Comparison of ENCODE assay signal across 15 cellular contexts in genomic region chr20:35737865-35738333, GRCh38. TPM values are rescaled to one million over a fixed set of nuclear protein-coding genes. Genes with fewer than 3 reads are reported as not detected.
DNase-seq lines count a peak whose midpoint lies in the region; ATAC-seq, FAIRE-seq and TF ChIP-seq lines count a peak whose summit lies in the region.
"Had no signal": no experiment of that assay in that cellular context is flagged by ENCODE, and none has a peak within 500 bp of the region (broad histone marks: within the 10 kb centered on the region; RNA-seq: fewer than 3 reads in every experiment).

No MANE protein-coding gene starts in this region.

- ATAC-seq in HepG2 (no peak), right lobe of liver (no peak), memory B cell (ENCODE audit: low read depth) (no peak), heart left ventricle (no peak), HG03196 (IDR thresholded peaks at IDR 0.05; ENCODE audit: unreplicated experiment) (no peak)
- no peak for ATAC-seq in activated CD8-positive, alpha-beta T cell treated with anti-CD3 and anti-CD28 coated beads for 36 hours
- ATAC-seq: left cardiac atrium had no signal

- BruUV-seq in HepG2 (replicated peaks; lab: Mats Ljungman, UMichigan): no TSS peak

- H3K4me1 ChIP-seq in HepG2 (ENCODE audit: insufficient read depth, low read length) (peaks cover 76% of the 10 kb centered on the region), right lobe of liver (peaks cover 0 to 54% (median 21%) of the 10 kb centered on the region in 4 donors), ovary (ENCODE audit: insufficient read depth) (peaks cover 8% of the 10 kb centered on the region), heart left ventricle (peaks cover 27 to 80% (median 63%) of the 10 kb centered on the region in 12 donors)

- intact Hi-C loops in HepG2 (cut with micrococcal nuclease; ENCODE audit: unreplicated experiment): no loop called here
- intact Hi-C loops in right lobe of liver (cut with DNase I): no loop called here
- intact Hi-C loops in activated CD8-positive, alpha-beta T cell treated with anti-CD3 and anti-CD28 coated beads for 36 hours (cut with micrococcal nuclease): loop anchor here (5.0 kb wide), 1 partner anchor 76 kb away; the partner anchor contains the start of genes CPNE1 and RBM12
- intact Hi-C loops in ovary (cut with DNase I): loop anchor here in 2 of 4 donors (5.0 to 10.0 kb wide), 2 partner anchors 36 to 147 kb away; no protein-coding TSS in a partner anchor
- intact Hi-C loops in heart left ventricle (cut with DNase I): loop anchor here in 4 of 10 donors (5.0 to 10.0 kb wide), 2 partner anchors 36 to 147 kb away; no protein-coding TSS in a partner anchor

- TF ChIP-seq POLR2A in HepG2 (IDR thresholded peaks at IDR 0.05; ENCODE audit: insufficient read depth in 1 of 2, low read depth in 2 of 2, low read length in 2 of 2) (no peak), right lobe of liver (IDR thresholded peaks at IDR 0.05) (no peak), ovary (IDR thresholded peaks at IDR 0.05) (no peak), heart left ventricle (IDR thresholded peaks at IDR 0.05) (no peak)

- peaks cover 84% of the 10 kb centered on the region for H3K36me3 Mint-ChIP-seq in activated CD8-positive, alpha-beta T cell treated with anti-CD3 and anti-CD28 coated beads for 36 hours (ENCODE audit: low read depth)
- H3K36me3 Mint-ChIP-seq in memory B cell: peaks cover 36% of the 10 kb centered on the region

- peaks cover 95% of the 10 kb centered on the region for H3K79me2 ChIP-seq in HepG2 (ENCODE audit: insufficient read depth, low read length)

- H3K9ac ChIP-seq in HepG2 (ENCODE audit: insufficient read depth, low read depth, low read length): no peak overlapping the region

- H3K36me3 ChIP-seq in HepG2 (replicated peaks in 1 of 2; ENCODE audit: control insufficient read depth in 1 of 2, insufficient read depth in 2 of 2, low read length in 2 of 2): peaks cover 32 to 70% of the 10 kb centered on the region in 2 experiments
- H3K36me3 ChIP-seq in right lobe of liver: peaks cover 6 to 77% (median 53%) of the 10 kb centered on the region in 4 donors
- no peaks in the 10 kb centered on the region for H3K36me3 ChIP-seq in ovary
- H3K36me3 ChIP-seq in heart left ventricle: peaks cover 0 to 80% (median 78%) of the 10 kb centered on the region in 9 donors

- no peaks in the 10 kb centered on the region for H3K27me3 Mint-ChIP-seq in activated CD8-positive, alpha-beta T cell treated with anti-CD3 and anti-CD28 coated beads for 36 hours
- H3K27me3 Mint-ChIP-seq in memory B cell: no peaks in the 10 kb centered on the region

- H3K27ac ChIP-seq in HepG2 (ENCODE audit: extremely low read length, insufficient read depth, low read length): no peak overlapping the region
- H3K27ac ChIP-seq in right lobe of liver: no peak overlapping the region
- no peak overlapping the region for H3K27ac ChIP-seq in ovary
- no peak overlapping the region for H3K27ac ChIP-seq in heart left ventricle
- H3K27ac ChIP-seq: SJCRH30 had no signal

- H3K9me3 ChIP-seq in HepG2 (ENCODE audit: low read length) (no peaks in the 10 kb centered on the region), right lobe of liver (no peaks in the 10 kb centered on the region), ovary (no peaks in the 10 kb centered on the region), heart left ventricle (no peaks in the 10 kb centered on the region)
- H3K9me3 ChIP-seq: SJCRH30 had no signal

- CTCF ChIA-PET in HepG2 (lab: Yijun Ruan, JAX; ENCODE audit: low intra/inter-chr PET ratio, low total read pairs): no interaction called here
- CTCF ChIA-PET in activated CD8-positive, alpha-beta T cell treated with anti-CD3 and anti-CD28 coated beads for 36 hours (lab: Charles Lee): no interaction called here

- in situ Hi-C loops in HepG2 (cut with HindIII; ENCODE audit: extremely low pct_ligation_motif_present, low pct_unique_long_range_greater_than_20kb): no loop called here

- H3K4me3 Mint-ChIP-seq in activated CD8-positive, alpha-beta T cell treated with anti-CD3 and anti-CD28 coated beads for 36 hours: peak overlapping the region; percentile 71
- no peak overlapping the region for H3K4me3 Mint-ChIP-seq in memory B cell

- POLR2A ChIA-PET in HepG2 (lab: Yijun Ruan, JAX): interaction anchor here (0.6 to 8.6 kb wide), 10 partner anchors 7 to 60 kb away, joined by 3 to 211 read pairs (median 4); partner anchors contain the start of genes NFS1 and ROMO1
- POLR2A ChIA-PET in activated CD8-positive, alpha-beta T cell treated with anti-CD3 and anti-CD28 coated beads for 36 hours (lab: Charles Lee): interaction anchor here (15.2 to 36.9 kb wide), 2 partner anchors 22 to 32 kb away, joined by 339 to 1214 read pairs; partner anchors contain the start of genes NFS1, PHF20 and ROMO1

- H2AFZ ChIP-seq in HepG2 (ENCODE audit: low read length): no peak overlapping the region

- no peak for TF ChIP-seq CTCF in HepG2 (CRISPR knock-in tag; IDR thresholded peaks at IDR 0.05)
- TF ChIP-seq CTCF in right lobe of liver (IDR thresholded peaks at IDR 0.05): no peak
- TF ChIP-seq CTCF in activated CD8-positive, alpha-beta T cell treated with anti-CD3 and anti-CD28 coated beads for 36 hours (IDR thresholded peaks at IDR 0.05): no peak
- TF ChIP-seq CTCF in ovary (IDR thresholded peaks at IDR 0.05): no peak
- no peak for TF ChIP-seq CTCF in heart left ventricle (IDR thresholded peaks at IDR 0.05)

- H3K9me3 Mint-ChIP-seq in activated CD8-positive, alpha-beta T cell treated with anti-CD3 and anti-CD28 coated beads for 36 hours: no peaks in the 10 kb centered on the region
- no peaks in the 10 kb centered on the region for H3K9me3 Mint-ChIP-seq in memory B cell

- peak overlapping the region; percentile 98 for H3K4me2 ChIP-seq in HepG2 (ENCODE audit: low read depth, low read length)

- no peak for TF ChIP-seq RAD21 in HepG2 (CRISPR knock-in tag; IDR thresholded peaks at IDR 0.05)

- peaks cover 49% of the 10 kb centered on the region for H3K4me1 Mint-ChIP-seq in activated CD8-positive, alpha-beta T cell treated with anti-CD3 and anti-CD28 coated beads for 36 hours (ENCODE audit: low read depth)
- H3K4me1 Mint-ChIP-seq in memory B cell: peaks cover 18% of the 10 kb centered on the region

- peaks cover 87% of the 10 kb centered on the region for H4K20me1 ChIP-seq in HepG2 (ENCODE audit: insufficient read depth, low read length)

- peak overlapping the region; percentile 85 for H3K27ac Mint-ChIP-seq in activated CD8-positive, alpha-beta T cell treated with anti-CD3 and anti-CD28 coated beads for 36 hours
- H3K27ac Mint-ChIP-seq in memory B cell: peak overlapping the region; percentile 63

- TF ChIP-seq EP300 in HepG2 (IDR thresholded peaks at IDR 0.05; ENCODE audit: low read depth in 2 of 2, low read length in 2 of 2) (no peak), HepG2 (CRISPR knock-in tag; IDR thresholded peaks at IDR 0.05; ENCODE audit: borderline replicate concordance) (no peak), ovary (IDR thresholded peaks at IDR 0.05) (no peak)

- no peak for FAIRE-seq in HepG2 (lab: Jason Lieb, UNC)

- DNase-seq in HepG2 (ENCODE audit: low spot score): no peak
- no peak for DNase-seq in right lobe of liver
- no peak for DNase-seq in activated CD8-positive, alpha-beta T cell treated with anti-CD3 and anti-CD28 coated beads for 36 hours
- DNase-seq in memory B cell (ENCODE audit: low spot score in 2 of 2): no peak
- no peak for DNase-seq in ovary
- no peak for DNase-seq in NCI-H2196 treated with DMSO at 0.1 percent for 48 hours (lab: John Stamatoyannopoulos, UW; ENCODE audit: unreplicated experiment)
- no peak for DNase-seq in heart left ventricle
- DNase-seq: activated CD4-positive, CD25-positive, alpha-beta regulatory T cell treated with anti-CD3 and anti-CD28 coated beads, Interleukin-2, amount 50 U/mL, for 72 hours; amniotic stem cell; foreskin melanocyte; left cardiac atrium; NCI-H69; occipital lobe; SJCRH30 had no signal

- WGBS in HepG2 (ENCODE audit: low lambda C conversion rate): 97% methylated on average over 15 of the region's 15 CpGs
- 94% methylated on average over 11 of the region's 15 CpGs for WGBS in right lobe of liver (ENCODE audit: insufficient coverage, low coverage, low lambda C conversion rate, missing lambda C conversion rate)
- WGBS in ovary, 3 donors: 90 to 93% (median 93%) methylated on average over 15 of the region's 15 CpGs
- WGBS in heart left ventricle, 4 donors: 82 to 94% (median 88%) methylated on average over 15 of the region's 15 CpGs

- H3K4me3 ChIP-seq in HepG2 (replicated peaks in 1 of 3; ENCODE audit: insufficient read depth in 1 of 3, low read depth in 2 of 3, low read length in 3 of 3): no peak overlapping the region
- H3K4me3 ChIP-seq in right lobe of liver: no peak overlapping the region
- no peak overlapping the region for H3K4me3 ChIP-seq in ovary
- H3K4me3 ChIP-seq in heart left ventricle: peak overlapping the region in 3 of 12 donors; percentile 75 to 91 (median 77)
- H3K4me3 ChIP-seq: SJCRH30 had no signal

- H3K27me3 ChIP-seq in HepG2 (ENCODE audit: control insufficient read depth in 1 of 2, insufficient read depth in 2 of 2, low read length in 2 of 2): no peaks in the 10 kb centered on the region; a peak in 1 of 5 replicates
- no peaks in the 10 kb centered on the region for H3K27me3 ChIP-seq in right lobe of liver
- H3K27me3 ChIP-seq in ovary: no peaks in the 10 kb centered on the region
- no peaks in the 10 kb centered on the region for H3K27me3 ChIP-seq in heart left ventricle
- H3K27me3 ChIP-seq: SJCRH30 had no signal

RNA-seq across cellular contexts. Expression of gene RBM39, which starts 4.2 kb away (rescaled TPM):
- total RNA-seq in HepG2 (2016; rRNA removed; fragmentation: Illumina TruSeq; extraction: Trizol) (431 and 788 TPM in 2 replicates), right lobe of liver (100 to 1,000 TPM in 5 of 6 experiments, 10 to 100 TPM in 1; 86.4 to 166 (median 120) TPM), ovary (100 to 1,000 TPM; 277 to 389 (median 356) TPM), heart left ventricle (100 to 1,000 TPM in 7 of 9 donors, 10 to 100 TPM in 2; 72.6 to 147 (median 112) TPM)
- total RNA-seq in HepG2 (2016; cell fraction: cytosol; rRNA removed; fragmentation: Illumina TruSeq; extraction: Trizol; ENCODE audit: low read depth): 862 and 1,011 TPM in 2 replicates
- total RNA-seq in HepG2 (2016; cell fraction: insoluble cytoplasmic fraction; rRNA removed; fragmentation: Illumina TruSeq; extraction: Trizol): 445 and 791 TPM in 2 replicates
- total RNA-seq in HepG2 (2016; cell fraction: membrane; rRNA removed; fragmentation: Illumina TruSeq; extraction: Trizol): 352 and 417 TPM in 2 replicates
- 1,469 and 1,561 TPM in 2 replicates for total RNA-seq in HepG2 (2016; cell fraction: nucleus; rRNA removed; fragmentation: Illumina TruSeq; extraction: Trizol)
- polyA plus RNA-seq in HepG2 (2011; rRNA removed) (859 and 920 TPM in 2 replicates), ovary (100 to 1,000 TPM; 247 to 269 TPM), heart left ventricle (100 to 1,000 TPM in 1 of 2 donors, 10 to 100 TPM in 1; 90.4 to 165 TPM)
- polyA plus RNA-seq in HepG2 (2011; cell fraction: cytosol; rRNA removed): 89.0 and 133 TPM in 2 replicates
- polyA plus RNA-seq in HepG2 (2011; cell fraction: nucleus; rRNA removed): 3,125 and 3,321 TPM in 2 replicates
- 867 and 961 TPM in 2 replicates for polyA plus RNA-seq in HepG2 (2012)
- polyA plus RNA-seq in HepG2 (2016; cell fraction: cytosol; fragmentation: Illumina TruSeq; extraction: Trizol; ENCODE audit: low read depth): 47.3 and 51.7 TPM in 2 replicates
- 339 and 360 TPM in 2 replicates for polyA plus RNA-seq in HepG2 (2016; cell fraction: insoluble cytoplasmic fraction; fragmentation: Illumina TruSeq; extraction: Trizol; ENCODE audit: low read depth)
- polyA plus RNA-seq in HepG2 (2016; cell fraction: membrane; fragmentation: Illumina TruSeq; extraction: Trizol; ENCODE audit: low read depth): 79.3 and 86.7 TPM in 2 replicates
- 2,644 and 2,668 TPM in 2 replicates for polyA plus RNA-seq in HepG2 (2016; cell fraction: nucleus; fragmentation: Illumina TruSeq; extraction: Trizol; ENCODE audit: insufficient read depth, low read depth)
- 166 and 263 TPM in 2 replicates for polyA minus RNA-seq in HepG2 (2011; rRNA and poly(A)+ RNA removed; ENCODE audit: low replicate concordance)
- polyA minus RNA-seq in HepG2 (2011; cell fraction: cytosol; rRNA and poly(A)+ RNA removed): 91.3 and 98.3 TPM in 2 replicates
- polyA minus RNA-seq in HepG2 (2011; cell fraction: nucleus; rRNA and poly(A)+ RNA removed): 2,261 and 2,868 TPM in 2 replicates
- total RNA-seq in activated CD8-positive, alpha-beta T cell treated with anti-CD3 and anti-CD28 coated beads for 36 hours: 100 to 1,000 TPM; 317 to 321 TPM

RNA-seq across cellular contexts. Expression of gene PHF20, which starts 33.9 kb away (rescaled TPM):
- 34.1 and 43.3 TPM in 2 replicates for total RNA-seq in HepG2 (2016; rRNA removed; fragmentation: Illumina TruSeq; extraction: Trizol)
- 56.7 and 61.5 TPM in 2 replicates for total RNA-seq in HepG2 (2016; cell fraction: cytosol; rRNA removed; fragmentation: Illumina TruSeq; extraction: Trizol; ENCODE audit: low read depth)
- total RNA-seq in HepG2 (2016; cell fraction: insoluble cytoplasmic fraction; rRNA removed; fragmentation: Illumina TruSeq; extraction: Trizol): 35.4 and 40.8 TPM in 2 replicates
- 47.8 and 49.1 TPM in 2 replicates for total RNA-seq in HepG2 (2016; cell fraction: membrane; rRNA removed; fragmentation: Illumina TruSeq; extraction: Trizol)
- 37.0 and 43.8 TPM in 2 replicates for total RNA-seq in HepG2 (2016; cell fraction: nucleus; rRNA removed; fragmentation: Illumina TruSeq; extraction: Trizol)
- 18.5 and 22.8 TPM in 2 replicates for polyA plus RNA-seq in HepG2 (2011; rRNA removed)
- 21.6 and 23.5 TPM in 2 replicates for polyA plus RNA-seq in HepG2 (2011; cell fraction: cytosol; rRNA removed)
- 14.7 and 18.5 TPM in 2 replicates for polyA plus RNA-seq in HepG2 (2011; cell fraction: nucleus; rRNA removed)
- 36.8 and 41.9 TPM in 2 replicates for polyA plus RNA-seq in HepG2 (2012)
- 22.9 and 31.3 TPM in 2 replicates for polyA plus RNA-seq in HepG2 (2016; cell fraction: cytosol; fragmentation: Illumina TruSeq; extraction: Trizol; ENCODE audit: low read depth)
- polyA plus RNA-seq in HepG2 (2016; cell fraction: insoluble cytoplasmic fraction; fragmentation: Illumina TruSeq; extraction: Trizol; ENCODE audit: low read depth): 32.6 and 36.2 TPM in 2 replicates
- polyA plus RNA-seq in HepG2 (2016; cell fraction: membrane; fragmentation: Illumina TruSeq; extraction: Trizol; ENCODE audit: low read depth): 22.4 and 30.8 TPM in 2 replicates
- polyA plus RNA-seq in HepG2 (2016; cell fraction: nucleus; fragmentation: Illumina TruSeq; extraction: Trizol; ENCODE audit: insufficient read depth, low read depth): 23.9 and 28.8 TPM in 2 replicates
- polyA minus RNA-seq in HepG2 (2011; rRNA and poly(A)+ RNA removed; ENCODE audit: low replicate concordance): 44.9 and 77.1 TPM in 2 replicates
- 19.8 and 22.3 TPM in 2 replicates for polyA minus RNA-seq in HepG2 (2011; cell fraction: cytosol; rRNA and poly(A)+ RNA removed)
- polyA minus RNA-seq in HepG2 (2011; cell fraction: nucleus; rRNA and poly(A)+ RNA removed): 53.6 and 69.2 TPM in 2 replicates
- total RNA-seq in right lobe of liver: 10 to 100 TPM in 5 of 6 experiments, 1 to 10 TPM in 1; 9.3 to 16.7 (median 14.5) TPM
- total RNA-seq in activated CD8-positive, alpha-beta T cell treated with anti-CD3 and anti-CD28 coated beads for 36 hours: 10 to 100 TPM; 57.9 to 58.8 TPM
- 10 to 100 TPM; 41.4 to 70.0 (median 48.0) TPM for total RNA-seq in ovary
- 10 to 100 TPM; 17.6 to 35.1 TPM for polyA plus RNA-seq in ovary
- total RNA-seq in heart left ventricle: 10 to 100 TPM; 26.4 to 47.0 (median 36.5) TPM
- 10 to 100 TPM; 25.8 to 48.9 TPM for polyA plus RNA-seq in heart left ventricle

RNA-seq across cellular contexts. Expression of gene ROMO1, which starts 38.7 kb away (rescaled TPM):
- 636 and 726 TPM in 2 replicates for total RNA-seq in HepG2 (2016; rRNA removed; fragmentation: Illumina TruSeq; extraction: Trizol)
- total RNA-seq in HepG2 (2016; cell fraction: cytosol; rRNA removed; fragmentation: Illumina TruSeq; extraction: Trizol; ENCODE audit: low read depth): 328 and 530 TPM in 2 replicates
- 687 and 846 TPM in 2 replicates for total RNA-seq in HepG2 (2016; cell fraction: insoluble cytoplasmic fraction; rRNA removed; fragmentation: Illumina TruSeq; extraction: Trizol)
- total RNA-seq in HepG2 (2016; cell fraction: membrane; rRNA removed; fragmentation: Illumina TruSeq; extraction: Trizol): 460 and 632 TPM in 2 replicates
- 223 and 226 TPM in 2 replicates for total RNA-seq in HepG2 (2016; cell fraction: nucleus; rRNA removed; fragmentation: Illumina TruSeq; extraction: Trizol)
- 688 and 755 TPM in 2 replicates for polyA plus RNA-seq in HepG2 (2011; rRNA removed)
- polyA plus RNA-seq in HepG2 (2011; cell fraction: cytosol; rRNA removed): 1,254 and 1,646 TPM in 2 replicates
- 503 and 546 TPM in 2 replicates for polyA plus RNA-seq in HepG2 (2011; cell fraction: nucleus; rRNA removed)
- polyA plus RNA-seq in HepG2 (2012): 282 and 451 TPM in 2 replicates
- polyA plus RNA-seq in HepG2 (2016; cell fraction: cytosol; fragmentation: Illumina TruSeq; extraction: Trizol; ENCODE audit: low read depth): 292 and 453 TPM in 2 replicates
- polyA plus RNA-seq in HepG2 (2016; cell fraction: insoluble cytoplasmic fraction; fragmentation: Illumina TruSeq; extraction: Trizol; ENCODE audit: low read depth): 479 and 541 TPM in 2 replicates
- 317 and 387 TPM in 2 replicates for polyA plus RNA-seq in HepG2 (2016; cell fraction: membrane; fragmentation: Illumina TruSeq; extraction: Trizol; ENCODE audit: low read depth)
- 282 and 344 TPM in 2 replicates for polyA plus RNA-seq in HepG2 (2016; cell fraction: nucleus; fragmentation: Illumina TruSeq; extraction: Trizol; ENCODE audit: insufficient read depth, low read depth)
- polyA minus RNA-seq in HepG2 (2011; rRNA and poly(A)+ RNA removed; ENCODE audit: low replicate concordance): 60.0 and 169 TPM in 2 replicates
- 79.8 and 108 TPM in 2 replicates for polyA minus RNA-seq in HepG2 (2011; cell fraction: cytosol; rRNA and poly(A)+ RNA removed)
- 30.8 and 37.7 TPM in 2 replicates for polyA minus RNA-seq in HepG2 (2011; cell fraction: nucleus; rRNA and poly(A)+ RNA removed)
- total RNA-seq in right lobe of liver: 100 to 1,000 TPM in 2 of 6 experiments, 10 to 100 TPM in 4; 70.4 to 209 (median 84.8) TPM
- 100 to 1,000 TPM; 146 to 148 TPM for total RNA-seq in activated CD8-positive, alpha-beta T cell treated with anti-CD3 and anti-CD28 coated beads for 36 hours
- total RNA-seq in ovary: 100 to 1,000 TPM in 6 of 7 donors, 10 to 100 TPM in 1; 98.7 to 404 (median 112) TPM
- polyA plus RNA-seq in ovary: 100 to 1,000 TPM in 1 of 2 donors, 10 to 100 TPM in 1; 23.2 to 195 TPM
- total RNA-seq in heart left ventricle: 100 to 1,000 TPM; 120 to 591 (median 174) TPM
- polyA plus RNA-seq in heart left ventricle: 100 to 1,000 TPM; 241 to 534 TPM

RNA-seq across cellular contexts. Expression of gene NFS1, which starts 38.7 kb away (rescaled TPM):
- total RNA-seq in HepG2 (2016; rRNA removed; fragmentation: Illumina TruSeq; extraction: Trizol) (88.1 and 94.4 TPM in 2 replicates), right lobe of liver (10 to 100 TPM; 30.9 to 63.7 (median 44.3) TPM), ovary (10 to 100 TPM; 17.3 to 33.7 (median 29.4) TPM), heart left ventricle (10 to 100 TPM; 38.1 to 67.5 (median 58.3) TPM)
- 7.6 and 8.7 TPM in 2 replicates for total RNA-seq in HepG2 (2016; cell fraction: cytosol; rRNA removed; fragmentation: Illumina TruSeq; extraction: Trizol; ENCODE audit: low read depth)
- 82.1 and 92.4 TPM in 2 replicates for total RNA-seq in HepG2 (2016; cell fraction: insoluble cytoplasmic fraction; rRNA removed; fragmentation: Illumina TruSeq; extraction: Trizol)
- total RNA-seq in HepG2 (2016; cell fraction: membrane; rRNA removed; fragmentation: Illumina TruSeq; extraction: Trizol): 25.4 and 28.4 TPM in 2 replicates
- 45.9 and 47.9 TPM in 2 replicates for total RNA-seq in HepG2 (2016; cell fraction: nucleus; rRNA removed; fragmentation: Illumina TruSeq; extraction: Trizol)
- polyA plus RNA-seq in HepG2 (2011; rRNA removed) (61.8 and 65.9 TPM in 2 replicates), ovary (10 to 100 TPM; 26.8 to 58.1 TPM), heart left ventricle (10 to 100 TPM; 27.4 to 59.9 TPM)
- 56.2 and 69.5 TPM in 2 replicates for polyA plus RNA-seq in HepG2 (2011; cell fraction: cytosol; rRNA removed)
- polyA plus RNA-seq in HepG2 (2011; cell fraction: nucleus; rRNA removed): 70.7 and 72.8 TPM in 2 replicates
- 36.7 and 39.1 TPM in 2 replicates for polyA plus RNA-seq in HepG2 (2012)
- polyA plus RNA-seq in HepG2 (2016; cell fraction: cytosol; fragmentation: Illumina TruSeq; extraction: Trizol; ENCODE audit: low read depth): 6.5 and 6.6 TPM in 2 replicates
- polyA plus RNA-seq in HepG2 (2016; cell fraction: insoluble cytoplasmic fraction; fragmentation: Illumina TruSeq; extraction: Trizol; ENCODE audit: low read depth): 86.7 and 90.3 TPM in 2 replicates
- polyA plus RNA-seq in HepG2 (2016; cell fraction: membrane; fragmentation: Illumina TruSeq; extraction: Trizol; ENCODE audit: low read depth): 16.6 and 16.9 TPM in 2 replicates
- polyA plus RNA-seq in HepG2 (2016; cell fraction: nucleus; fragmentation: Illumina TruSeq; extraction: Trizol; ENCODE audit: insufficient read depth, low read depth): 69.1 and 70.6 TPM in 2 replicates
- 67.9 and 114 TPM in 2 replicates for polyA minus RNA-seq in HepG2 (2011; rRNA and poly(A)+ RNA removed; ENCODE audit: low replicate concordance)
- polyA minus RNA-seq in HepG2 (2011; cell fraction: cytosol; rRNA and poly(A)+ RNA removed): 23.0 and 27.1 TPM in 2 replicates
- 20.9 and 23.7 TPM in 2 replicates for polyA minus RNA-seq in HepG2 (2011; cell fraction: nucleus; rRNA and poly(A)+ RNA removed)
- 10 to 100 TPM; 39.7 to 40.8 TPM for total RNA-seq in activated CD8-positive, alpha-beta T cell treated with anti-CD3 and anti-CD28 coated beads for 36 hours
